ENCODE assay signal across 28 cellular contexts in genomic region chr7:154685564-154685901, GRCh38.
"Had no signal": no experiment of that assay in that cellular context is flagged by ENCODE, and none has a peak within 500 bp of the region (broad histone marks: within the 10 kb centered on the region; RNA-seq: fewer than 3 reads in every experiment).

No MANE protein-coding gene starts in this region.

- FAIRE-seq: astrocyte, bronchial epithelial cell, endothelial cell of umbilical vein had no signal

- H3K36me3 ChIP-seq: brain microvascular endothelial cell, esophagus squamous epithelium, gastroesophageal sphincter had no signal

- H3K9me3 ChIP-seq: esophagus squamous epithelium, gastroesophageal sphincter had no signal

- H3K27me3 ChIP-seq: brain microvascular endothelial cell, esophagus squamous epithelium, gastroesophageal sphincter had no signal

- H3K4me1 ChIP-seq: esophagus squamous epithelium had no signal

- H3K27ac ChIP-seq: brain microvascular endothelial cell, epithelial cell of prostate, esophagus squamous epithelium, gastroesophageal sphincter had no signal

- ATAC-seq: activated naive CD4-positive, alpha-beta T cell treated with anti-CD3 and anti-CD28 coated beads, Interleukin-2, amount 50 U/mL, for 72 hours; activated T-cell treated with anti-CD3 and anti-CD28 coated beads, Interleukin-2, amount 50 U/mL, for 72 hours; effector memory CD8-positive, alpha-beta T cell; gastroesophageal sphincter; WTC11 had no signal

- H3K4me3 ChIP-seq: esophagus squamous epithelium, gastroesophageal sphincter had no signal

- DNase-seq: activated CD4-positive, alpha-beta memory T cell treated with anti-CD3 and anti-CD28 coated beads, Interleukin-2, amount 10 ng/mL, durations not matched to agents 7 days and 5 days; activated CD4-positive, alpha-beta T cell treated with anti-CD3 and anti-CD28 coated beads for 1 hour; activated CD4-positive, alpha-beta T cell treated with anti-CD3 and anti-CD28 coated beads for 4 hours; activated CD4-positive, alpha-beta T cell treated with anti-CD3 and anti-CD28 coated beads, Interleukin-2, amount 10 ng/mL, durations not matched to agents 7 days and 5 days; activated CD4-positive, alpha-beta T cell treated with anti-CD3 and anti-CD28 coated beads, Interleukin-2, amount 50 U/mL, for 4 hours; activated CD8-positive, alpha-beta memory T cell treated with anti-CD3 and anti-CD28 coated beads, Interleukin-2, amount 50 U/mL, for 48 hours; activated gamma-delta T cell; activated naive CD4-positive, alpha-beta T cell; activated naive CD4-positive, alpha-beta T cell treated with anti-CD3 and anti-CD28 coated beads, Interleukin-2, amount 10 ng/mL, durations not matched to agents 7 days and 5 days; activated naive CD8-positive, alpha-beta T cell treated with anti-CD3 and anti-CD28 coated beads, Interleukin-2, amount 10 ng/mL, durations not matched to agents 7 days and 5 days; activated T-cell treated with anti-CD3 and anti-CD28 coated beads for 4 hours; activated T-cell treated with anti-CD3 and anti-CD28 coated beads, Interleukin-2, amount 50 U/mL, for 24 hours; activated T-cell treated with anti-CD3 and anti-CD28 coated beads, Interleukin-2, amount 50 U/mL, for 72 hours; brain microvascular endothelial cell; cortex of kidney; dermis blood vessel endothelial cell; effector CD4-positive, alpha-beta T cell; effector memory CD8-positive, alpha-beta T cell; esophagus squamous epithelium; foreskin melanocyte; T-helper 2 cell had no signal
